ENCODE assay signal across 15 cellular contexts in genomic region chr19:17049711-17050280, GRCh38. TPM values are rescaled to one million over a fixed set of nuclear protein-coding genes. Genes with fewer than 3 reads are reported as not detected.
DNase-seq lines count a peak whose midpoint lies in the region; ATAC-seq and TF ChIP-seq lines count a peak whose summit lies in the region.
"Had no signal": no experiment of that assay in that cellular context is flagged by ENCODE, and none has a peak within 500 bp of the region (broad histone marks: within the 10 kb centered on the region; RNA-seq: fewer than 3 reads in every experiment).

No MANE protein-coding gene starts in this region.

- H3K14ac ChIP-seq in neuronal stem cell (ENCODE audit: low read length): no peak overlapping the region

- H4K8ac ChIP-seq in neuronal stem cell (ENCODE audit: low read depth, low read length): no peak overlapping the region

- CTCF ChIA-PET in PC-9 (lab: Charles Lee): no interaction called here
- CTCF ChIA-PET in CD8-positive, alpha-beta memory T cell (lab: Charles Lee): no interaction called here

- no peak overlapping the region for H2BK12ac ChIP-seq in neuronal stem cell (ENCODE audit: low read length)

- no peaks in the 10 kb centered on the region for H3K9me2 ChIP-seq in PC-9 (ENCODE audit: insufficient read depth)

- H4K91ac ChIP-seq in neuronal stem cell (ENCODE audit: low read depth, low read length, poor library complexity): no peak overlapping the region

- no peak overlapping the region for H3K4ac ChIP-seq in neuronal stem cell (ENCODE audit: low read length)

- no peak overlapping the region for H3K4me3 Mint-ChIP-seq in CD4-positive, CD25-positive, alpha-beta regulatory T cell
- H3K4me3 Mint-ChIP-seq in CD8-positive, alpha-beta memory T cell: no peak overlapping the region
- no peak overlapping the region for H3K4me3 Mint-ChIP-seq in natural killer cell
- H3K4me3 Mint-ChIP-seq: activated CD4-positive, alpha-beta T cell treated with anti-CD3 and anti-CD28 coated beads, Interleukin-2, amount 10 ng/mL, durations not matched to agents 24 days and 14 days; activated T-helper 17 cell treated with anti-CD3 and anti-CD28 coated beads, Interleukin-2, amount 50 U/mL, for 72 hours; stimulated activated effector memory CD8-positive, alpha-beta T cell treated with anti-CD3 and anti-CD28 coated beads, Interleukin-12 subunit alpha, Interleukin-12 subunit beta, amount 100 ng/mL, for 72 hours had no signal

- TF ChIP-seq CTCF in PC-9 (conservative IDR thresholded peaks at IDR 0.05) (no peak), natural killer cell (IDR thresholded peaks at IDR 0.05) (no peak)

- H2AFZ ChIP-seq in PC-9 (no peak overlapping the region), neuronal stem cell (ENCODE audit: low read length) (no peak overlapping the region)

- intact Hi-C loops in PC-9 (cut with micrococcal nuclease; ENCODE audit: unreplicated experiment): no loop called here
- intact Hi-C loops in natural killer cell (cut with micrococcal nuclease): no loop called here

- no peaks in the 10 kb centered on the region for H3K9me3 ChIP-seq in CD4-positive, CD25-positive, alpha-beta regulatory T cell (ENCODE audit: control insufficient read depth in 2 of 2, low read length in 2 of 2)
- H3K9me3 ChIP-seq in PC-9 (ENCODE audit: insufficient read depth, low read depth) (no peaks in the 10 kb centered on the region), neuronal stem cell (replicated peaks in 1 of 2; ENCODE audit: control insufficient read depth in 2 of 2, insufficient read depth in 1 of 2, low read depth in 1 of 2, low read length in 2 of 2) (peaks cover 0 to 2% of the 10 kb centered on the region in 2 donors)
- no peaks in the 10 kb centered on the region for H3K9me3 ChIP-seq in CD8-positive, alpha-beta memory T cell (ENCODE audit: low read length)

- H3K36me3 ChIP-seq in CD4-positive, CD25-positive, alpha-beta regulatory T cell (ENCODE audit: control insufficient read depth, insufficient read depth, low read length): peaks cover 40% of the 10 kb centered on the region
- H3K36me3 ChIP-seq in PC-9 (ENCODE audit: low read depth): 0 out of 2 replicates have a peak, but pooled peaks cover 7% of the 10 kb centered on the region
- H3K36me3 ChIP-seq in neuronal stem cell (replicated peaks in 1 of 2; ENCODE audit: control insufficient read depth in 2 of 2, insufficient read depth in 2 of 2, low read length in 2 of 2): peaks cover 38 to 75% of the 10 kb centered on the region in 2 donors
- H3K36me3 ChIP-seq in CD8-positive, alpha-beta memory T cell (ENCODE audit: insufficient read depth, low read length): peaks cover 22% of the 10 kb centered on the region

- ATAC-seq in CD4-positive, CD25-positive, alpha-beta regulatory T cell (ENCODE audit: low read depth in 2 of 2): no peak
- peak; percentile 60 for ATAC-seq in esophagus mucosa
- no peak for ATAC-seq in natural killer cell
- ATAC-seq: activated T-helper 17 cell treated with anti-CD3 and anti-CD28 coated beads, Interleukin-2, amount 50 U/mL, for 72 hours; stimulated activated effector memory CD8-positive, alpha-beta T cell treated with anti-CD3 and anti-CD28 coated beads, Interleukin-12 subunit alpha, Interleukin-12 subunit beta, amount 100 ng/mL, for 72 hours had no signal

- no CpG with 5 or more reads among the region's 18 CpGs for WGBS in neuronal stem cell (ENCODE audit: extremely low coverage in 2 of 2, insufficient read length in 2 of 2, insufficient replicate concordance in 1 of 2), 2 donors

- H4K20me1 ChIP-seq in PC-9 (ENCODE audit: insufficient read depth): no peaks in the 10 kb centered on the region

- H3K9me3 Mint-ChIP-seq in CD4-positive, CD25-positive, alpha-beta regulatory T cell: no peaks in the 10 kb centered on the region
- H3K9me3 Mint-ChIP-seq in CD8-positive, alpha-beta memory T cell: no peaks in the 10 kb centered on the region
- no peaks in the 10 kb centered on the region for H3K9me3 Mint-ChIP-seq in natural killer cell
- H3K9me3 Mint-ChIP-seq: activated CD4-positive, alpha-beta T cell treated with anti-CD3 and anti-CD28 coated beads, Interleukin-2, amount 10 ng/mL, durations not matched to agents 24 days and 14 days; activated T-helper 17 cell treated with anti-CD3 and anti-CD28 coated beads, Interleukin-2, amount 50 U/mL, for 72 hours; stimulated activated effector memory CD8-positive, alpha-beta T cell treated with anti-CD3 and anti-CD28 coated beads, Interleukin-12 subunit alpha, Interleukin-12 subunit beta, amount 100 ng/mL, for 72 hours had no signal

- peaks cover 0 to 3% (median 0%) of the 10 kb centered on the region in 4 donors for H3K4me1 Mint-ChIP-seq in CD4-positive, CD25-positive, alpha-beta regulatory T cell
- H3K4me1 Mint-ChIP-seq in CD8-positive, alpha-beta memory T cell: no peaks in the 10 kb centered on the region
- no peaks in the 10 kb centered on the region for H3K4me1 Mint-ChIP-seq in natural killer cell
- H3K4me1 Mint-ChIP-seq: activated CD4-positive, alpha-beta T cell treated with anti-CD3 and anti-CD28 coated beads, Interleukin-2, amount 10 ng/mL, durations not matched to agents 24 days and 14 days; activated T-helper 17 cell treated with anti-CD3 and anti-CD28 coated beads, Interleukin-2, amount 50 U/mL, for 72 hours; stimulated activated effector memory CD8-positive, alpha-beta T cell treated with anti-CD3 and anti-CD28 coated beads, Interleukin-12 subunit alpha, Interleukin-12 subunit beta, amount 100 ng/mL, for 72 hours had no signal

- H2AK5ac ChIP-seq in neuronal stem cell (ENCODE audit: low read depth, low read length): no peak overlapping the region

- no peak for DNase-seq in CD4-positive, CD25-positive, alpha-beta regulatory T cell
- peak; percentile 51 to 77 for DNase-seq in PC-9
- DNase-seq in neuronal stem cell (ENCODE audit: low spot score): no peak
- DNase-seq in CD8-positive, alpha-beta memory T cell: no peak
- no peak for DNase-seq in activated naive CD4-positive, alpha-beta T cell treated with Interleukin-2 at 50 U/mL for 16 hours
- no peak for DNase-seq in natural killer cell
- DNase-seq in NCI-H748 (lab: John Stamatoyannopoulos, UW; ENCODE audit: unreplicated experiment): no peak
- DNase-seq: activated CD4-positive, alpha-beta T cell treated with anti-CD3 and anti-CD28 coated beads, Interleukin-2, amount 10 ng/mL, durations not matched to agents 24 days and 14 days; caudate nucleus; GDM1; H7; NCI-H1092 had no signal

- H3K18ac ChIP-seq in neuronal stem cell (ENCODE audit: low read length): peak overlapping the region; percentile 57

- H3K36me3 Mint-ChIP-seq in CD4-positive, CD25-positive, alpha-beta regulatory T cell: peaks cover 20% of the 10 kb centered on the region
- peaks cover 0 to 63% (median 5%) of the 10 kb centered on the region in 3 donors for H3K36me3 Mint-ChIP-seq in CD8-positive, alpha-beta memory T cell
- H3K36me3 Mint-ChIP-seq in natural killer cell: peaks cover 6% of the 10 kb centered on the region

- no peak overlapping the region for H2BK120ac ChIP-seq in neuronal stem cell (ENCODE audit: low read depth, low read length)

- H2BK5ac ChIP-seq in neuronal stem cell (ENCODE audit: low read length): no peak overlapping the region

- H3K4me2 ChIP-seq in PC-9 (peak overlapping the region; percentile 30), neuronal stem cell (ENCODE audit: insufficient read depth, low read length, poor library complexity, severe bottlenecking) (no peak overlapping the region)

- H2BK15ac ChIP-seq in neuronal stem cell (ENCODE audit: low read length): no peak overlapping the region

- H3K79me1 ChIP-seq in neuronal stem cell (ENCODE audit: low read depth, low read length): peaks cover 2% of the 10 kb centered on the region

- POLR2A ChIA-PET in PC-9 (lab: Charles Lee; ENCODE audit: unreplicated experiment): no interaction called here
- POLR2A ChIA-PET in CD8-positive, alpha-beta memory T cell (lab: Charles Lee): no interaction called here

- H3K9ac ChIP-seq in neuronal stem cell (ENCODE audit: low read depth, low read length, poor library complexity): no peak overlapping the region

- H3K27ac Mint-ChIP-seq in CD4-positive, CD25-positive, alpha-beta regulatory T cell: peak overlapping the region in 2 of 3 donors; percentile 26 to 32
- peak overlapping the region in 1 of 8 donors; percentile 22 for H3K27ac Mint-ChIP-seq in CD8-positive, alpha-beta memory T cell
- no peak overlapping the region for H3K27ac Mint-ChIP-seq in natural killer cell
- H3K27ac Mint-ChIP-seq: activated CD4-positive, alpha-beta T cell treated with anti-CD3 and anti-CD28 coated beads, Interleukin-2, amount 10 ng/mL, durations not matched to agents 24 days and 14 days; activated T-helper 17 cell treated with anti-CD3 and anti-CD28 coated beads, Interleukin-2, amount 50 U/mL, for 72 hours; stimulated activated effector memory CD8-positive, alpha-beta T cell treated with anti-CD3 and anti-CD28 coated beads, Interleukin-12 subunit alpha, Interleukin-12 subunit beta, amount 100 ng/mL, for 72 hours had no signal

- no peak overlapping the region for H3K27ac ChIP-seq in CD4-positive, CD25-positive, alpha-beta regulatory T cell (ENCODE audit: insufficient read depth, low read length, poor library complexity, severe bottlenecking)
- H3K27ac ChIP-seq in PC-9 (peak overlapping the region; percentile 38), neuronal stem cell (replicated peaks; ENCODE audit: low read length) (no peak overlapping the region)
- no peak overlapping the region for H3K27ac ChIP-seq in CD8-positive, alpha-beta memory T cell (ENCODE audit: low read depth, low read length)

- no peaks in the 10 kb centered on the region for H3K27me3 Mint-ChIP-seq in CD4-positive, CD25-positive, alpha-beta regulatory T cell
- no peaks in the 10 kb centered on the region for H3K27me3 Mint-ChIP-seq in CD8-positive, alpha-beta memory T cell
- H3K27me3 Mint-ChIP-seq in natural killer cell (ENCODE audit: low read depth in 2 of 2): no peaks in the 10 kb centered on the region
- H3K27me3 Mint-ChIP-seq: activated CD4-positive, alpha-beta T cell treated with anti-CD3 and anti-CD28 coated beads, Interleukin-2, amount 10 ng/mL, durations not matched to agents 24 days and 14 days; activated T-helper 17 cell treated with anti-CD3 and anti-CD28 coated beads, Interleukin-2, amount 50 U/mL, for 72 hours had no signal

- H3K4me3 ChIP-seq in CD4-positive, CD25-positive, alpha-beta regulatory T cell (ENCODE audit: low read depth, low read length): no peak overlapping the region
- H3K4me3 ChIP-seq in PC-9 (no peak overlapping the region), neuronal stem cell (ENCODE audit: low read length in 2 of 2) (no peak overlapping the region)
- H3K4me3 ChIP-seq in CD8-positive, alpha-beta memory T cell (ENCODE audit: low read length): no peak overlapping the region

- no peaks in the 10 kb centered on the region for H3K79me2 ChIP-seq in PC-9 (ENCODE audit: low read depth)

- no peaks in the 10 kb centered on the region for H3K27me3 ChIP-seq in CD4-positive, CD25-positive, alpha-beta regulatory T cell (ENCODE audit: control insufficient read depth, insufficient read depth, low read length)
- H3K27me3 ChIP-seq in PC-9 (ENCODE audit: insufficient read depth, low read depth): no peaks in the 10 kb centered on the region
- no peaks in the 10 kb centered on the region for H3K27me3 ChIP-seq in neuronal stem cell (ENCODE audit: control insufficient read depth in 3 of 3, insufficient read depth in 3 of 3, low read depth in 1 of 3, low read length in 3 of 3)
- no peaks in the 10 kb centered on the region for H3K27me3 ChIP-seq in CD8-positive, alpha-beta memory T cell (ENCODE audit: insufficient read depth, low read length, poor library complexity, severe bottlenecking)

- peaks cover 37% of the 10 kb centered on the region for H3F3A ChIP-seq in PC-9 (ENCODE audit: insufficient read depth, low read depth)

- no peaks in the 10 kb centered on the region for H3K4me1 ChIP-seq in CD4-positive, CD25-positive, alpha-beta regulatory T cell (ENCODE audit: control insufficient read depth, insufficient read depth, low read length, poor library complexity, severe bottlenecking)
- H3K4me1 ChIP-seq in PC-9 (replicated peaks; ENCODE audit: insufficient read depth): peaks cover 12% of the 10 kb centered on the region
- peaks cover 0 to 12% of the 10 kb centered on the region in 2 donors for H3K4me1 ChIP-seq in neuronal stem cell (ENCODE audit: control insufficient read depth in 2 of 2, insufficient read depth in 1 of 2, low read depth in 1 of 2, low read length in 2 of 2)
- H3K4me1 ChIP-seq in CD8-positive, alpha-beta memory T cell (ENCODE audit: insufficient read depth, low read length): no peaks in the 10 kb centered on the region

- H3K23ac ChIP-seq in neuronal stem cell (ENCODE audit: low read depth, low read length, poor library complexity): no peak overlapping the region

- no TSS peak for BruUV-seq in PC-9 (replicated peaks; lab: Mats Ljungman, UMichigan)

RNA-seq across cellular contexts. Expression of gene CPAMD8, which starts 23.2 kb away (rescaled TPM):
- total RNA-seq in CD4-positive, CD25-positive, alpha-beta regulatory T cell: 2.3 TPM
- polyA plus RNA-seq in CD4-positive, CD25-positive, alpha-beta regulatory T cell: under 1 TPM in 3 of 4 donors, not detected in 1; 0.03 to 0.65 (median 0.06) TPM
- total RNA-seq in PC-9 (2021) (23.7 and 25.8 TPM in 2 replicates), esophagus mucosa (2.0 TPM), natural killer cell (1 to 10 TPM; 3.6 to 4.9 (median 4.7) TPM)
- polyA plus RNA-seq in neuronal stem cell (2013, experiment 1 of 2): 21.3 TPM
- 22.3 TPM for polyA plus RNA-seq in neuronal stem cell (2013, experiment 2 of 2)
- total RNA-seq in CD8-positive, alpha-beta memory T cell: under 1 TPM; 0.07 to 0.18 TPM
- polyA plus RNA-seq in CD8-positive, alpha-beta memory T cell: 0.74 TPM

RNA-seq across cellular contexts. Expression of gene HAUS8, which starts 25.5 kb away (rescaled TPM):
- total RNA-seq in CD4-positive, CD25-positive, alpha-beta regulatory T cell: 26.9 TPM
- polyA plus RNA-seq in CD4-positive, CD25-positive, alpha-beta regulatory T cell: 10 to 100 TPM; 11.0 to 12.7 (median 11.1) TPM
- total RNA-seq in PC-9 (2021): 26.5 and 30.8 TPM in 2 replicates
- total RNA-seq in esophagus mucosa: 6.1 TPM
- polyA plus RNA-seq in neuronal stem cell (2013, experiment 1 of 2): 26.5 TPM
- 27.2 TPM for polyA plus RNA-seq in neuronal stem cell (2013, experiment 2 of 2)
- total RNA-seq in CD8-positive, alpha-beta memory T cell: 10 to 100 TPM; 33.4 to 36.4 TPM
- polyA plus RNA-seq in CD8-positive, alpha-beta memory T cell: 9.7 TPM
- 10 to 100 TPM; 10.3 to 13.5 (median 10.4) TPM for total RNA-seq in natural killer cell

RNA-seq across cellular contexts. Expression of gene MYO9B, which starts 25.8 kb away (rescaled TPM):
- 252 TPM for total RNA-seq in CD4-positive, CD25-positive, alpha-beta regulatory T cell
- polyA plus RNA-seq in CD4-positive, CD25-positive, alpha-beta regulatory T cell: 1 to 10 TPM; 3.4 to 6.7 (median 4.9) TPM
- total RNA-seq in PC-9 (2021) (81.2 and 103 TPM in 2 replicates), esophagus mucosa (27.4 TPM), natural killer cell (100 to 1,000 TPM; 321 to 378 (median 365) TPM)
- 22.7 TPM for polyA plus RNA-seq in neuronal stem cell (2013, experiment 1 of 2)
- 23.8 TPM for polyA plus RNA-seq in neuronal stem cell (2013, experiment 2 of 2)
- 100 to 1,000 TPM; 104 to 108 TPM for total RNA-seq in CD8-positive, alpha-beta memory T cell
- 24.9 TPM for polyA plus RNA-seq in CD8-positive, alpha-beta memory T cell

Comparison
In these comparisons a context has a peak if more than half of its experiments do, and no peak if none do; other contexts are left out.
1. DNase-seq: peak in PC-9 (2 of 2); none in CD4-positive, CD25-positive, alpha-beta regulatory T cell (0 of 3), neuronal stem cell (single experiment), CD8-positive, alpha-beta memory T cell (0 of 5), activated naive CD4-positive, alpha-beta T cell treated with Interleukin-2 at 50 U/mL for 16 hours (single experiment), natural killer cell (single experiment) and NCI-H748 (single experiment).
2. H3K27ac Mint-ChIP-seq: peak in CD4-positive, CD25-positive, alpha-beta regulatory T cell (2 of 3); none in natural killer cell (0 of 2).